In the genomic region with DNA sequence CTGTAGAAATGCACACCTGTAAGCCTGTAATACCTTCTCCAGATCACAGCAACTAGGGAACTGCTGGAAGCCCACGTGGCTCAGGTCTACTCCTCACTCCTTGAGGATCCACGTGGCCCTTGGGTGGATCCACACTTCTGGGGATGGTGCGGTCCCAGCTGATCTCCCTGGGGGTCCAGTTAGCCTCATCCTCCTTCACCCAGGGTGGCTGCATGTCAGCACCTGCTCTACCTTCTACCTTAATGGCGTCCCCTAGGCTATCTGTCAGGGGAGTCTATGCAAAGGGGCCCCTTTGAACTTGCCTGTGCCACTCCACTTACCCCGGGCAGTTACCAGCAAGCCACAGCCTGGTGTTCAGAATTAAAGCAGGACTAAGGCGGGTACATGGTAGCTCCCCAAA, we compare ENCODE assay signal across 2 cellular contexts.
TF ChIP-seq lines count a peak whose summit lies in the region.

No MANE protein-coding gene starts in this region.

TF ChIP-seq in H1, 55 proteins besides CTCF, POLR2A, EP300 and RAD21 (continued from another document):
- TF ChIP-seq RXRA (IDR thresholded peaks at IDR 0.05; ENCODE audit: insufficient read depth, low read depth, low read length) (no peak), HDAC2 (IDR thresholded peaks at IDR 0.05; ENCODE audit: borderline replicate concordance in 1 of 2, low read depth in 2 of 2, low read length in 2 of 2) (no peak), PHF8 (conservative IDR thresholded peaks at IDR 0.05; ENCODE audit: low read depth, low read length) (no peak), POU5F1 (IDR thresholded peaks at IDR 0.05; ENCODE audit: low read depth, low read length) (no peak), CBX5 (IDR thresholded peaks at IDR 0.05; ENCODE audit: low read depth, low read length) (no peak), CREB1 (IDR thresholded peaks at IDR 0.05) (no peak), BRCA1 (IDR thresholded peaks at IDR 0.05; ENCODE audit: low read depth, low read length) (no peak), NANOG (IDR thresholded peaks at IDR 0.05; ENCODE audit: insufficient read depth, low read depth, low read length, poor library complexity, severe bottlenecking) (no peak), GABPA (IDR thresholded peaks at IDR 0.05; ENCODE audit: borderline replicate concordance, insufficient read depth, low read length) (no peak), SIRT6 (IDR thresholded peaks at IDR 0.05; ENCODE audit: low read length) (no peak), CEBPB (IDR thresholded peaks at IDR 0.05; ENCODE audit: low read depth, low read length) (no peak), GTF2F1 (IDR thresholded peaks at IDR 0.05; ENCODE audit: borderline replicate concordance, low read depth, low read length) (no peak), YY1 (IDR thresholded peaks at IDR 0.05; ENCODE audit: low read depth, low read length) (no peak), JUND (IDR thresholded peaks at IDR 0.05; ENCODE audit: low read length) (no peak), CBX8 (IDR thresholded peaks at IDR 0.05; ENCODE audit: borderline replicate concordance, low read depth, low read length) (no peak), BACH1 (IDR thresholded peaks at IDR 0.05; ENCODE audit: low read length) (no peak)
- TF ChIP-seq, protein P1, sequence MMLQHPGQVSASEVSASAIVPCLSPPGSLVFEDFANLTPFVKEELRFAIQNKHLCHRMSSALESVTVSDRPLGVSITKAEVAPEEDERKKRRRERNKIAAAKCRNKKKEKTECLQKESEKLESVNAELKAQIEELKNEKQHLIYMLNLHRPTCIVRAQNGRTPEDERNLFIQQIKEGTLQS (IDR thresholded peaks at IDR 0.05; ENCODE audit: insufficient read depth, low read depth, low read length), result no peak
- TF ChIP-seq, protein P2, sequence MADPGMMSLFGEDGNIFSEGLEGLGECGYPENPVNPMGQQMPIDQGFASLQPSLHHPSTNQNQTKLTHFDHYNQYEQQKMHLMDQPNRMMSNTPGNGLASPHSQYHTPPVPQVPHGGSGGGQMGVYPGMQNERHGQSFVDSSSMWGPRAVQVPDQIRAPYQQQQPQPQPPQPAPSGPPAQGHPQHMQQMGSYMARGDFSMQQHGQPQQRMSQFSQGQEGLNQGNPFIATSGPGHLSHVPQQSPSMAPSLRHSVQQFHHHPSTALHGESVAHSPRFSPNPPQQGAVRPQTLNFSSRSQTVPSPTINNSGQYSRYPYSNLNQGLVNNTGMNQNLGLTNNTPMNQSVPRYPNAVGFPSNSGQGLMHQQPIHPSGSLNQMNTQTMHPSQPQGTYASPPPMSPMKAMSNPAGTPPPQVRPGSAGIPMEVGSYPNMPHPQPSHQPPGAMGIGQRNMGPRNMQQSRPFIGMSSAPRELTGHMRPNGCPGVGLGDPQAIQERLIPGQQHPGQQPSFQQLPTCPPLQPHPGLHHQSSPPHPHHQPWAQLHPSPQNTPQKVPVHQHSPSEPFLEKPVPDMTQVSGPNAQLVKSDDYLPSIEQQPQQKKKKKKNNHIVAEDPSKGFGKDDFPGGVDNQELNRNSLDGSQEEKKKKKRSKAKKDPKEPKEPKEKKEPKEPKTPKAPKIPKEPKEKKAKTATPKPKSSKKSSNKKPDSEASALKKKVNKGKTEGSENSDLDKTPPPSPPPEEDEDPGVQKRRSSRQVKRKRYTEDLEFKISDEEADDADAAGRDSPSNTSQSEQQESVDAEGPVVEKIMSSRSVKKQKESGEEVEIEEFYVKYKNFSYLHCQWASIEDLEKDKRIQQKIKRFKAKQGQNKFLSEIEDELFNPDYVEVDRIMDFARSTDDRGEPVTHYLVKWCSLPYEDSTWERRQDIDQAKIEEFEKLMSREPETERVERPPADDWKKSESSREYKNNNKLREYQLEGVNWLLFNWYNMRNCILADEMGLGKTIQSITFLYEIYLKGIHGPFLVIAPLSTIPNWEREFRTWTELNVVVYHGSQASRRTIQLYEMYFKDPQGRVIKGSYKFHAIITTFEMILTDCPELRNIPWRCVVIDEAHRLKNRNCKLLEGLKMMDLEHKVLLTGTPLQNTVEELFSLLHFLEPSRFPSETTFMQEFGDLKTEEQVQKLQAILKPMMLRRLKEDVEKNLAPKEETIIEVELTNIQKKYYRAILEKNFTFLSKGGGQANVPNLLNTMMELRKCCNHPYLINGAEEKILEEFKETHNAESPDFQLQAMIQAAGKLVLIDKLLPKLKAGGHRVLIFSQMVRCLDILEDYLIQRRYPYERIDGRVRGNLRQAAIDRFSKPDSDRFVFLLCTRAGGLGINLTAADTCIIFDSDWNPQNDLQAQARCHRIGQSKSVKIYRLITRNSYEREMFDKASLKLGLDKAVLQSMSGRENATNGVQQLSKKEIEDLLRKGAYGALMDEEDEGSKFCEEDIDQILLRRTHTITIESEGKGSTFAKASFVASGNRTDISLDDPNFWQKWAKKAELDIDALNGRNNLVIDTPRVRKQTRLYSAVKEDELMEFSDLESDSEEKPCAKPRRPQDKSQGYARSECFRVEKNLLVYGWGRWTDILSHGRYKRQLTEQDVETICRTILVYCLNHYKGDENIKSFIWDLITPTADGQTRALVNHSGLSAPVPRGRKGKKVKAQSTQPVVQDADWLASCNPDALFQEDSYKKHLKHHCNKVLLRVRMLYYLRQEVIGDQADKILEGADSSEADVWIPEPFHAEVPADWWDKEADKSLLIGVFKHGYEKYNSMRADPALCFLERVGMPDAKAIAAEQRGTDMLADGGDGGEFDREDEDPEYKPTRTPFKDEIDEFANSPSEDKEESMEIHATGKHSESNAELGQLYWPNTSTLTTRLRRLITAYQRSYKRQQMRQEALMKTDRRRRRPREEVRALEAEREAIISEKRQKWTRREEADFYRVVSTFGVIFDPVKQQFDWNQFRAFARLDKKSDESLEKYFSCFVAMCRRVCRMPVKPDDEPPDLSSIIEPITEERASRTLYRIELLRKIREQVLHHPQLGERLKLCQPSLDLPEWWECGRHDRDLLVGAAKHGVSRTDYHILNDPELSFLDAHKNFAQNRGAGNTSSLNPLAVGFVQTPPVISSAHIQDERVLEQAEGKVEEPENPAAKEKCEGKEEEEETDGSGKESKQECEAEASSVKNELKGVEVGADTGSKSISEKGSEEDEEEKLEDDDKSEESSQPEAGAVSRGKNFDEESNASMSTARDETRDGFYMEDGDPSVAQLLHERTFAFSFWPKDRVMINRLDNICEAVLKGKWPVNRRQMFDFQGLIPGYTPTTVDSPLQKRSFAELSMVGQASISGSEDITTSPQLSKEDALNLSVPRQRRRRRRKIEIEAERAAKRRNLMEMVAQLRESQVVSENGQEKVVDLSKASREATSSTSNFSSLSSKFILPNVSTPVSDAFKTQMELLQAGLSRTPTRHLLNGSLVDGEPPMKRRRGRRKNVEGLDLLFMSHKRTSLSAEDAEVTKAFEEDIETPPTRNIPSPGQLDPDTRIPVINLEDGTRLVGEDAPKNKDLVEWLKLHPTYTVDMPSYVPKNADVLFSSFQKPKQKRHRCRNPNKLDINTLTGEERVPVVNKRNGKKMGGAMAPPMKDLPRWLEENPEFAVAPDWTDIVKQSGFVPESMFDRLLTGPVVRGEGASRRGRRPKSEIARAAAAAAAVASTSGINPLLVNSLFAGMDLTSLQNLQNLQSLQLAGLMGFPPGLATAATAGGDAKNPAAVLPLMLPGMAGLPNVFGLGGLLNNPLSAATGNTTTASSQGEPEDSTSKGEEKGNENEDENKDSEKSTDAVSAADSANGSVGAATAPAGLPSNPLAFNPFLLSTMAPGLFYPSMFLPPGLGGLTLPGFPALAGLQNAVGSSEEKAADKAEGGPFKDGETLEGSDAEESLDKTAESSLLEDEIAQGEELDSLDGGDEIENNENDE (IDR thresholded peaks at IDR 0.05; ENCODE audit: insufficient replicate concordance, low read length), result no peak

TF ChIP-seq in HEK293T, 16 proteins besides CTCF, POLR2A, EP300 and RAD21 (continued from another document):
- TF ChIP-seq, protein P3, sequence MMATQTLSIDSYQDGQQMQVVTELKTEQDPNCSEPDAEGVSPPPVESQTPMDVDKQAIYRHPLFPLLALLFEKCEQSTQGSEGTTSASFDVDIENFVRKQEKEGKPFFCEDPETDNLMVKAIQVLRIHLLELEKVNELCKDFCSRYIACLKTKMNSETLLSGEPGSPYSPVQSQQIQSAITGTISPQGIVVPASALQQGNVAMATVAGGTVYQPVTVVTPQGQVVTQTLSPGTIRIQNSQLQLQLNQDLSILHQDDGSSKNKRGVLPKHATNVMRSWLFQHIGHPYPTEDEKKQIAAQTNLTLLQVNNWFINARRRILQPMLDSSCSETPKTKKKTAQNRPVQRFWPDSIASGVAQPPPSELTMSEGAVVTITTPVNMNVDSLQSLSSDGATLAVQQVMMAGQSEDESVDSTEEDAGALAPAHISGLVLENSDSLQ (IDR thresholded peaks at IDR 0.05), result no peak
- TF ChIP-seq LEF1 (IDR thresholded peaks at IDR 0.05; ENCODE audit: borderline replicate concordance), result no peak
- no peak for TF ChIP-seq BHLHE40 (IDR thresholded peaks at IDR 0.05; ENCODE audit: borderline replicate concordance)
- no peak for TF ChIP-seq FOXK2 (IDR thresholded peaks at IDR 0.05)
- no peak for TF ChIP-seq FOXA1 (IDR thresholded peaks at IDR 0.05)
TF ChIP-seq in HEK293T: peak in this region for 0.
